9 cellular contexts compared by ENCODE assay signal in the genomic region with DNA sequence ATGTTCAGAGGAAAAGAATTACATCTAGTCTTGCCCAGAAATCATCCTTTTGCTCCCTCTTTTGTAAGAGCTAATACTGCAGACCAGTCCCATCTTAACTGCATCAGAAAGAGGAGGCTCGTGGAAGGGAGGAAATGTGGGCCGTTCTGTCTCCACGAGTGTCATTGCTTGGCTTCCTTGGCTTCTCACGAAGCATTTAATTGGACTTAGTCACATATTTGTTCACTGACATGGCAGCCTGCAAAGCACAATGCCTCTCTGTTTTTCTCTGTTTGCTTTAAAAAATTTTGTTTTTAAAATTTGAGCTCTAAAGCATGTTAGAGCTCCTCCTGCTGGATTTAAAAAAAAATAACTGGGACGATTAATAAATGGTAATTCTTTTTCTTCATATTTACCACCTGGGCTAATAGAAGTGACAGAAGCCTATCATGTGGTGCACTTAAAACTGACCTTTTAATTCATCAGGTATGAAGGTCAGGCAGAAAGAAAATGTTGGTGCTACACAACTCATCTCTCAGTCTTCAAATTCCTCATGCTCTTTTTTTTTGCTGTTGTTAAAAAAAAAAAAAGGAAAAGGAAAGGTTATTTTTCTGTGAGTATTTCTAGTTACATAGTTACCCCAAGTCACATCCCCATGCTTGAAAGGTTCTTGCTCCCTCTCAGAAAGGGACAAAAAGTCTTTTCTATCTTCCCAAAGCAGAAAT. TPM values are rescaled to one million over a fixed set of nuclear protein-coding genes. Genes with fewer than 3 reads are reported as not detected.
DNase-seq lines count a peak whose midpoint lies in the region; TF ChIP-seq lines count a peak whose summit lies in the region.
"Had no signal": no experiment of that assay in that cellular context is flagged by ENCODE, and none has a peak within 500 bp of the region (broad histone marks: within the 10 kb centered on the region; RNA-seq: fewer than 3 reads in every experiment).

No MANE protein-coding gene starts in this region.

- H3K4me3 Mint-ChIP-seq in activated T-cell treated with anti-CD3 and anti-CD28 coated beads, Interleukin-2, amount 50 U/mL, for 24 hours, result peak overlapping the region; percentile 30
- peak overlapping the region; percentile 53 to 70 (median 70) for H3K4me3 Mint-ChIP-seq in nephron

- H3K9me3 Mint-ChIP-seq in activated T-cell treated with anti-CD3 and anti-CD28 coated beads, Interleukin-2, amount 50 U/mL, for 24 hours, result no peaks in the 10 kb centered on the region
- no peaks in the 10 kb centered on the region for H3K9me3 Mint-ChIP-seq in nephron

- H3K36me3 Mint-ChIP-seq in activated T-cell treated with anti-CD3 and anti-CD28 coated beads, Interleukin-2, amount 50 U/mL, for 24 hours (ENCODE audit: low read depth), result no peaks in the 10 kb centered on the region
- peaks cover 5% of the 10 kb centered on the region for H3K36me3 Mint-ChIP-seq in nephron (ENCODE audit: low read depth)

- H3K4me1 Mint-ChIP-seq in activated T-cell treated with anti-CD3 and anti-CD28 coated beads, Interleukin-2, amount 50 U/mL, for 24 hours (ENCODE audit: low read depth), result peaks cover 76% of the 10 kb centered on the region
- peaks cover 75% of the 10 kb centered on the region for H3K4me1 Mint-ChIP-seq in nephron

- peak overlapping the region; percentile 78 for H3K27ac Mint-ChIP-seq in activated T-cell treated with anti-CD3 and anti-CD28 coated beads, Interleukin-2, amount 50 U/mL, for 24 hours
- H3K27ac Mint-ChIP-seq in nephron, result peak overlapping the region; percentile 97 to 98 (median 98)

- DNase-seq in AG09319 (ENCODE audit: extremely low read depth, low read depth) (peak; percentile 93), GM12865 (ENCODE audit: low read depth) (peak; percentile 82), NCI-H2081 treated with DMSO at 0.1 percent for 48 hours (lab: John Stamatoyannopoulos, UW) (peak; percentile 48), fibroblast of the aortic adventitia (ENCODE audit: low read depth) (peak; percentile 99), ureter (ENCODE audit: low spot score) (no peak)
- DNase-seq in activated T-cell treated with anti-CD3 and anti-CD28 coated beads, Interleukin-2, amount 50 U/mL, for 24 hours, result peak; percentile 51
- no peak for DNase-seq in activated CD4-positive, CD25-positive, alpha-beta regulatory T cell (lab: John Stamatoyannopoulos, UW)

- TF ChIP-seq CTCF in AG09319 (IDR thresholded peaks at IDR 0.05; ENCODE audit: low read depth, low read length), result peak; percentile 18
- TF ChIP-seq CTCF in GM12865 (IDR thresholded peaks at IDR 0.05; ENCODE audit: insufficient read depth, low read depth, low read length, missing control alignments), result peak; percentile 28
- TF ChIP-seq CTCF in fibroblast of the aortic adventitia (IDR thresholded peaks at IDR 0.05; ENCODE audit: insufficient read depth, low read length), result peak; percentile 51
- peak; percentile 60 to 74 (median 60) for TF ChIP-seq CTCF in nephron (IDR thresholded peaks at IDR 0.05; ENCODE audit: unreplicated experiment in 3 of 3)

- no peaks in the 10 kb centered on the region for H3K27me3 Mint-ChIP-seq in activated T-cell treated with anti-CD3 and anti-CD28 coated beads, Interleukin-2, amount 50 U/mL, for 24 hours
- H3K27me3 Mint-ChIP-seq in nephron (ENCODE audit: low read depth), result no peaks in the 10 kb centered on the region

- peak overlapping the region; percentile 19 for H3K4me3 ChIP-seq in GM12865 (ENCODE audit: low read depth, low read length)
- peak overlapping the region; percentile 3 for H3K4me3 ChIP-seq in fibroblast of the aortic adventitia (ENCODE audit: low read depth, low read length)

RNA-seq across cellular contexts. Expression of a gene that starts 21.0 kb away (rescaled TPM):
- total RNA-seq in fibroblast of the aortic adventitia (ENCODE audit: low replicate concordance) (not detected in 2 replicates), ureter (not detected)
- total RNA-seq: subcutaneous adipose tissue had no signal

RNA-seq across cellular contexts. Expression of a gene that starts 44.3 kb away (rescaled TPM):
- total RNA-seq in fibroblast of the aortic adventitia (ENCODE audit: low replicate concordance) (18.2 and 25.2 TPM in 2 replicates), ureter (21.0 TPM)

Comparison
In these comparisons a context has a peak if more than half of its experiments do, and no peak if none do; other contexts are left out.
1. DNase-seq: peak in AG09319 (single experiment), GM12865 (single experiment), NCI-H2081 treated with DMSO at 0.1 percent for 48 hours (single experiment), activated T-cell treated with anti-CD3 and anti-CD28 coated beads, Interleukin-2, amount 50 U/mL, for 24 hours (single experiment) and fibroblast of the aortic adventitia (single experiment); none in ureter (single experiment) and activated CD4-positive, CD25-positive, alpha-beta regulatory T cell (0 of 4).
2. Peak in every context shown above with its lines, with median percentiles within 50 percentile points of each other: CTCF ChIP-seq.